15 cellular contexts compared by ENCODE assay signal in genomic region chr10:12465385-12466136, GRCh38.
"Had no signal": no experiment of that assay in that cellular context is flagged by ENCODE, and none has a peak within 500 bp of the region (broad histone marks: within the 10 kb centered on the region; RNA-seq: fewer than 3 reads in every experiment).

No MANE protein-coding gene starts in this region.

- H3K9me3 ChIP-seq: gastroesophageal sphincter, left ventricle myocardium inferior had no signal

- H3K27ac Mint-ChIP-seq: progenitor cell of endocrine pancreas had no signal

- ATAC-seq: gastroesophageal sphincter, right cardiac atrium had no signal

- H3K27me3 ChIP-seq: gastroesophageal sphincter, hepatocyte had no signal

- H3K4me3 ChIP-seq: gastroesophageal sphincter, hepatocyte, left ventricle myocardium inferior had no signal

- H3K4me2 ChIP-seq: hepatocyte had no signal

- H2AFZ ChIP-seq: hepatocyte had no signal

- DNase-seq: activated CD8-positive, alpha-beta memory T cell treated with anti-CD3 and anti-CD28 coated beads for 24 hours; activated gamma-delta T cell; cortex of kidney; effector CD8-positive, alpha-beta T cell; kidney; left ventricle myocardium inferior; mesendoderm; occipital lobe; right cardiac atrium; small intestine; trophoblast cell had no signal

- FAIRE-seq: kidney, small intestine had no signal

- H3K9me3 Mint-ChIP-seq: nephron had no signal

- H3K4me3 Mint-ChIP-seq: nephron had no signal

- H3K27ac ChIP-seq: gastroesophageal sphincter, hepatocyte, left ventricle myocardium inferior had no signal

- H3K36me3 ChIP-seq: gastroesophageal sphincter, left ventricle myocardium inferior had no signal

- H3K4me1 ChIP-seq: gastroesophageal sphincter, left ventricle myocardium inferior had no signal
